ENCODE assay signal across 8 cellular contexts in the genomic region with DNA sequence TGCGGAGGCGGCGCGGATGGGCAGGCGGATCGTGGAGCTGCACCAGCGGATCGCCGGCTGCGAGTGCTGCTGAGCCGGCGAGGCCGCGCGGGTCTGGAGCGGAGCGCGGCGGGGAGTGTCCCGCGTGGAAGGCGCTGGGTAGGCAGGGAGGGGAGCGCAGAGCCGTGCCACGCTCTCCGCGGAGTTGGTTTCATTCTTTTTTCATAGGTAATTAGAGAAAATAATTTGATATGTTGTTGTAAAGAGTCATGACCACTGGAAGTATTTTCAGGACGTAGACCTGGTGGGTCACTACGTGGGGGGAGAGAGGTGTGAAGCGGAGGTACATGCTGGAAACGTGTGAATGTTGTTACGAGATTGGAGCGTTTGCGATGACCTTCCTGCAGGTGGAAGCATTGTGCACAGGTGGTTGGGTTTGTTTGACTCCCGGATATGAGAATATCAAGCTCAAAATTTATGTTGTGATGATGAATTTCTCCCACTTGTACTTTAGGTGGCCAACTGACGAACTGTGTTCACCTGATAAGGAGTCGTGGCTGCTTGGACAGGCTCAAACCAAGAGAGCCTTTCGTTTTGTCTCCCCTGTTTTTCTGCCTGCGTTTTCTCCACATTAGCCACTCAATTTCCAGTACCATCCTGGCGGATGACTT. TPM values are rescaled to one million over a fixed set of nuclear protein-coding genes. Genes with fewer than 3 reads are reported as not detected.
DNase-seq lines count a peak whose midpoint lies in the region; ATAC-seq and TF ChIP-seq lines count a peak whose summit lies in the region.

No MANE protein-coding gene starts in this region.

- peaks cover 3 to 43% (median 29%) of the 10 kb centered on the region in 11 experiments; a peak in 18 of 22 replicates for H3K36me3 ChIP-seq in BLaER1 treated with 17β-estradiol and CSF1 and Interleukin-3, amounts not matched to agents 10 nM and 100 nM

- peak; percentile 60 for DNase-seq in GM19238 (ENCODE audit: insufficient read length, low spot score)
- peak; percentile 42 for DNase-seq in NOMO-1 treated with DMSO at 0.1 percent for 48 hours (lab: John Stamatoyannopoulos, UW; ENCODE audit: unreplicated experiment)
- peak; percentile 24 to 38 for DNase-seq in activated T-helper 1 cell treated with anti-CD3 and anti-CD28 coated beads, Interleukin-2, amount 50 U/mL, for 16 hours (ENCODE audit: low read depth in 1 of 2, low spot score in 1 of 2)
- DNase-seq in foreskin fibroblast: peak in 1 of 2 donors; percentile 56
- DNase-seq in pons (ENCODE audit: low spot score): peak; percentile 16
- no peak for DNase-seq in omental fat pad (ENCODE audit: low spot score)

- H3K4me2 ChIP-seq in BLaER1 treated with 17β-estradiol and CSF1 and Interleukin-3, amounts not matched to agents 10 nM and 100 nM: peak overlapping the region; percentile 86 to 98 (median 96)

- H3K9ac ChIP-seq in BLaER1 treated with 17β-estradiol and CSF1 and Interleukin-3, amounts not matched to agents 10 nM and 100 nM: peak overlapping the region; percentile 79 to 95 (median 90)

- H4K20me1 ChIP-seq in BLaER1 treated with 17β-estradiol and CSF1 and Interleukin-3, amounts not matched to agents 10 nM and 100 nM: peaks cover 25 to 54% (median 33%) of the 10 kb centered on the region in 11 experiments; a peak in 20 of 22 replicates

- peak; percentile 31 for TF ChIP-seq CTCF in foreskin fibroblast (IDR thresholded peaks at IDR 0.05; ENCODE audit: low read depth, low read length)
- TF ChIP-seq CTCF in omental fat pad (IDR thresholded peaks at IDR 0.05): no peak

- peak; percentile 39 for ATAC-seq in HG03342 (IDR thresholded peaks at IDR 0.05; ENCODE audit: unreplicated experiment)
- ATAC-seq in omental fat pad (ENCODE audit: low FRiP score): no peak

- peak overlapping the region; percentile 56 to 95 (median 91); a peak in 21 of 22 replicates for H3K27ac ChIP-seq in BLaER1 treated with 17β-estradiol and CSF1 and Interleukin-3, amounts not matched to agents 10 nM and 100 nM

- peaks cover 0 to 16% (median 4%) of the 10 kb centered on the region in 11 experiments; a peak in 11 of 22 replicates for H3K9me3 ChIP-seq in BLaER1 treated with 17β-estradiol and CSF1 and Interleukin-3, amounts not matched to agents 10 nM and 100 nM (replicated peaks in 1 of 11)

- peaks cover 32 to 51% (median 46%) of the 10 kb centered on the region in 10 experiments for H3K4me1 ChIP-seq in BLaER1 treated with 17β-estradiol and CSF1 and Interleukin-3, amounts not matched to agents 10 nM and 100 nM

- H3K27me3 ChIP-seq in BLaER1 treated with 17β-estradiol and CSF1 and Interleukin-3, amounts not matched to agents 10 nM and 100 nM: no peaks in the 10 kb centered on the region

- H3K4me3 ChIP-seq in BLaER1 treated with 17β-estradiol and CSF1 and Interleukin-3, amounts not matched to agents 10 nM and 100 nM: peak overlapping the region; percentile 69 to 86 (median 84)
- H3K4me3 ChIP-seq in foreskin fibroblast (ENCODE audit: low read depth in 1 of 2, low read length in 2 of 2): peak overlapping the region; percentile 71 to 86

RNA-seq across cellular contexts. Expression of gene S100P, which starts 19.1 kb away (rescaled TPM):
- 10 to 100 TPM in 1 of 4 donors, 1 to 10 TPM in 1, under 1 TPM in 1, not detected in 1; 0.60 to 10.9 (median 1.1) TPM for total RNA-seq in omental fat pad

RNA-seq across cellular contexts. Expression of gene MRFAP1, which starts 34.1 kb away (rescaled TPM):
- 100 to 1,000 TPM; 125 to 149 (median 140) TPM for total RNA-seq in omental fat pad

RNA-seq across cellular contexts. Expression of gene MRFAP1L1, which starts 35.0 kb away (rescaled TPM):
- total RNA-seq in omental fat pad: 10 to 100 TPM; 42.7 to 56.3 (median 45.9) TPM

RNA-seq across cellular contexts. Expression of gene BLOC1S4, which starts 41.3 kb away (rescaled TPM):
- total RNA-seq in omental fat pad: 10 to 100 TPM; 12.3 to 23.3 (median 13.9) TPM
